Comparison of ENCODE assay signal across 34 cellular contexts in genomic region chr10:47314416-47314970, GRCh38. TPM values are rescaled to one million over a fixed set of nuclear protein-coding genes. Genes with fewer than 3 reads are reported as not detected.
"Had no signal": no experiment of that assay in that cellular context is flagged by ENCODE, and none has a peak within 500 bp of the region (broad histone marks: within the 10 kb centered on the region; RNA-seq: fewer than 3 reads in every experiment).

No MANE protein-coding gene starts in this region.

- H3K4me3 ChIP-seq: coronary artery, esophagus muscularis mucosa, heart right ventricle, left ventricle myocardium inferior, lung, stomach, thyroid gland had no signal

- H3K36me3 ChIP-seq: esophagus muscularis mucosa, heart right ventricle, left ventricle myocardium inferior, neutrophil, stomach, thyroid gland had no signal

- DNase-seq: dermis blood vessel endothelial cell; effector memory CD4-positive, alpha-beta T cell; foreskin keratinocyte; glutamatergic neuron; heart right ventricle; hippocampal formation; left colon; left ventricle myocardium inferior; natural killer cell; stimulated activated CD4-positive, alpha-beta T cell treated with anti-CD3 and anti-CD28 coated beads, Interleukin-2, amount 100 ng/mL, for 24 hours; stimulated activated CD4-positive, alpha-beta T cell treated with anti-CD3 and anti-CD28 coated beads, Interleukin-4, amount 100 ng/mL, for 24 hours; stimulated activated naive CD4-positive, alpha-beta T cell treated with Interleukin-2 at 50 U/mL for 16 hours; stomach; thyroid gland; trophoblast cell had no signal

- H3K27ac ChIP-seq: coronary artery, esophagus muscularis mucosa, foreskin keratinocyte, heart right ventricle, left ventricle myocardium inferior, neutrophil, parathyroid adenoma, stomach, thyroid gland had no signal

- H3K9ac ChIP-seq: parathyroid adenoma had no signal

- ATAC-seq: foreskin keratinocyte; heart right ventricle; left colon; natural killer cell; sciatic nerve; stimulated activated effector memory CD8-positive, alpha-beta T cell treated with anti-CD3 and anti-CD28 coated beads, Interleukin-12 subunit alpha, Interleukin-12 subunit beta, amount 100 ng/mL, for 72 hours had no signal

- H2AFZ ChIP-seq: parathyroid adenoma had no signal

- H3K4me1 ChIP-seq: foreskin keratinocyte, parathyroid adenoma had no signal

- H3K9me3 ChIP-seq: esophagus muscularis mucosa, heart right ventricle, left ventricle myocardium inferior, neutrophil, stomach, thyroid gland had no signal

- H3K27me3 ChIP-seq: thyroid gland had no signal

RNA-seq across cellular contexts. Expression of gene GDF2, which starts 7.8 kb away (rescaled TPM):
- total RNA-seq: dermis blood vessel endothelial cell, endothelial cell of umbilical vein, epithelial cell of proximal tubule, esophagus muscularis mucosa, fibroblast of lung, foreskin keratinocyte, heart right ventricle, kidney epithelial cell, left colon, left ventricle myocardium inferior, lung, mononuclear cell, natural killer cell, omental fat pad, progenitor cell of endocrine pancreas, sciatic nerve, skeletal muscle tissue, stomach, subcutaneous adipose tissue, temporal lobe, thyroid gland, urinary bladder had no signal
- polyA plus RNA-seq: endothelial cell of umbilical vein, fibroblast of lung, foreskin keratinocyte, heart right ventricle, lung, neural cell, stomach, urinary bladder had no signal

RNA-seq across cellular contexts. Expression of gene GDF10, which starts 14.5 kb away (rescaled TPM):
- total RNA-seq: dermis blood vessel endothelial cell, endothelial cell of umbilical vein, epithelial cell of proximal tubule, foreskin keratinocyte, kidney epithelial cell, mononuclear cell, natural killer cell, progenitor cell of endocrine pancreas had no signal
- polyA plus RNA-seq: endothelial cell of umbilical vein, foreskin keratinocyte had no signal

RNA-seq across cellular contexts. Expression of gene RBP3, which starts 33.7 kb away (rescaled TPM):
- total RNA-seq: dermis blood vessel endothelial cell, endothelial cell of umbilical vein, epithelial cell of proximal tubule, fibroblast of lung, foreskin keratinocyte, heart right ventricle, kidney epithelial cell, left colon, left ventricle myocardium inferior, lung, mononuclear cell, natural killer cell, omental fat pad, sciatic nerve, skeletal muscle tissue, stomach, subcutaneous adipose tissue, temporal lobe, thyroid gland, urinary bladder had no signal
- polyA plus RNA-seq: endothelial cell of umbilical vein, fibroblast of lung, foreskin keratinocyte, heart right ventricle, neural cell, stomach, urinary bladder had no signal
